11 cellular contexts compared by ENCODE assay signal in genomic region chr1:56336972-56337371, GRCh38.
DNase-seq lines count a peak whose midpoint lies in the region; ATAC-seq lines count a peak whose summit lies in the region.
"Had no signal": no experiment of that assay in that cellular context is flagged by ENCODE, and none has a peak within 500 bp of the region (broad histone marks: within the 10 kb centered on the region; RNA-seq: fewer than 3 reads in every experiment).

No MANE protein-coding gene starts in this region.

- no peak for ATAC-seq in HG02840 (IDR thresholded peaks at IDR 0.05; ENCODE audit: low FRiP score, unreplicated experiment)
- ATAC-seq in GM19467 (IDR thresholded peaks at IDR 0.05; ENCODE audit: unreplicated experiment), result no peak
- ATAC-seq: A549 had no signal

- peak; percentile 51 for DNase-seq in DMS79 (lab: John Stamatoyannopoulos, UW)
- DNase-seq in DMS79 treated with DMSO at 0.1 percent for 48 hours (lab: John Stamatoyannopoulos, UW), result peak; percentile 63
- DNase-seq in amniotic epithelial cell (ENCODE audit: low read depth), result peak; percentile 7
- DNase-seq in hepatic stellate cell (ENCODE audit: low spot score), result peak; percentile 12
- no peak for DNase-seq in NCI-H2029 (lab: John Stamatoyannopoulos, UW)
- DNase-seq: BE2C; CD4-positive, alpha-beta memory T cell; DND-41 had no signal
